In the genomic region with DNA sequence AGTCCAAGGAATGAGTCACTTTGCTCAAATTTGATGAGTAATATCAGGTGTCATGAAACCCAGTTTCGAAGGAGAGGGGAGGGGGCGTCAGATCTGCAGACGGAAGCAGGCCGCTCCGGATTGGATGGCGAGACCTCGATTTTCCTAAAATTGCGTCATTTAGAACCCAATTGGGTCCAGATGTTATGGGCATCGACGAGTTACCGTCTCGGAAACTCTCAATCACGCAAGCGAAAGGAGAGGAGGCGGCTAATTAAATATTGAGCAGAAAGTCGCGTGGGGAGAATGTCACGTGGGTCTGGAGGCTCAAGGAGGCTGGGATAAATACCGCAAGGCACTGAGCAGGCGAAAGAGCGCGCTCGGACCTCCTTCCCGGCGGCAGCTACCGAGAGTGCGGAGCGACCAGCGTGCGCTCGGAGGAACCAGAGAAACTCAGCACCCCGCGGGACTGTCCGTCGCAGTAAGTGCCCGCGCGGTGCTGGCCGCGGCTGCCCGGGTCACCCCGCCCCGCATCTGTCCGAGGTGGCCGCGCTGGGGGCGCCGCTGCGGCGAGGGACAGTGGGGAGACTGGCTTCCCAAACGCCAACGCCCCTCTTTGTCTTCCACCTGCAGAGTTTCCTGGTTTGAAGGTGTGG, we compare ENCODE assay signal across 13 cellular contexts. TPM values are rescaled to one million over a fixed set of nuclear protein-coding genes. Genes with fewer than 3 reads are reported as not detected.
DNase-seq lines count a peak whose midpoint lies in the region; ATAC-seq, FAIRE-seq and TF ChIP-seq lines count a peak whose summit lies in the region.
"Had no signal": no experiment of that assay in that cellular context is flagged by ENCODE, and none has a peak within 500 bp of the region (broad histone marks: within the 10 kb centered on the region; RNA-seq: fewer than 3 reads in every experiment).

A gene with protein sequence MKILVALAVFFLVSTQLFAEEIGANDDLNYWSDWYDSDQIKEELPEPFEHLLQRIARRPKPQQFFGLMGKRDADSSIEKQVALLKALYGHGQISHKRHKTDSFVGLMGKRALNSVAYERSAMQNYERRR (plus strand): TSS at position 351 of the 635 bp plus-strand sequence. CDS start 527 bp downstream, outside the sequence.

- intact Hi-C loops in K562 (cut with micrococcal nuclease) = no loop called here

- H3K4me2 ChIP-seq in K562 (ENCODE audit: insufficient read depth, low read length) (peak within 1 kb of the TSS; percentile 38; the same call in 1 of the 2 replicates), keratinocyte (ENCODE audit: control insufficient read depth, extremely low read depth, insufficient read depth, low read depth, low read length) (peak within 1 kb of the TSS; percentile 41), skeletal muscle satellite cell (ENCODE audit: low read length) (peak within 1 kb of the TSS; percentile 65)

- CTCF ChIA-PET in K562 (lab: Yijun Ruan, JAX; ENCODE audit: low intra/inter-chr PET ratio) = no interaction called here

- in situ Hi-C loops in K562 (cut with MboI) = no loop called here

- H4K20me1 ChIP-seq in K562 (replicated peaks; ENCODE audit: control insufficient read depth, insufficient read depth, low read length) (no peaks in the 10 kb centered on the region), keratinocyte (ENCODE audit: control insufficient read depth, extremely low read depth, insufficient read depth, low read length) (no peaks in the 10 kb centered on the region)

- H3K4me1 ChIP-seq in K562 (replicated peaks in 1 of 2; ENCODE audit: control insufficient read depth in 2 of 2, insufficient read depth in 2 of 2, low read length in 2 of 2) (peaks cover 0 to 14% of the 10 kb centered on the region in 2 experiments; a peak in 2 of 5 replicates), keratinocyte (ENCODE audit: control insufficient read depth, extremely low read depth, insufficient read depth, low read length) (no peaks in the 10 kb centered on the region), skeletal muscle satellite cell (ENCODE audit: control insufficient read depth, insufficient read depth, low read length) (peaks cover 3% of the 10 kb centered on the region)

- ATAC-seq in K562 (peak; percentile 69), GM19467 (IDR thresholded peaks at IDR 0.05; ENCODE audit: unreplicated experiment) (no peak)

- H3K27me3 ChIP-seq in K562 (ENCODE audit: control insufficient read depth in 2 of 2, insufficient read depth in 2 of 2, low read length in 2 of 2) (peaks cover 33 to 37% of the 10 kb centered on the region in 2 experiments), keratinocyte (ENCODE audit: control insufficient read depth, extremely low read depth, insufficient read depth, low read length) (peaks cover 41% of the 10 kb centered on the region), skeletal muscle satellite cell (ENCODE audit: control insufficient read depth, insufficient read depth, low read length) (peaks cover 51% of the 10 kb centered on the region)

- POLR2A ChIA-PET in K562 (lab: Yijun Ruan, JAX) = no interaction called here

- dilution Hi-C loops in keratinocyte (cut with MboI; ENCODE audit: extremely low pct_ligation_motif_present, low sequenced_read_pairs) = no loop called here

- TF ChIP-seq EP300 in K562 (IDR thresholded peaks at IDR 0.05; ENCODE audit: low read length) = no peak

- WGBS in K562 (ENCODE audit: insufficient coverage, low coverage, missing lambda C conversion rate) = 11% methylated on average over 49 of the region's 52 CpGs

- no peaks in the 10 kb centered on the region for H3K36me3 ChIP-seq in K562 (ENCODE audit: control insufficient read depth, insufficient read depth, low read length)
- H3K36me3 ChIP-seq in keratinocyte (ENCODE audit: control insufficient read depth in 2 of 2, extremely low read depth in 1 of 2, insufficient read depth in 2 of 2, low read length in 2 of 2) = no peaks in the 10 kb centered on the region
- H3K36me3 ChIP-seq in skeletal muscle satellite cell (ENCODE audit: insufficient read depth, low read length) = no peaks in the 10 kb centered on the region

- H3K9me1 ChIP-seq in K562 (ENCODE audit: control insufficient read depth, insufficient read depth, low read length) (no peaks in the 10 kb centered on the region), keratinocyte (ENCODE audit: control insufficient read depth, extremely low read depth, insufficient read depth, low read length) (no peaks in the 10 kb centered on the region)

- H3K9ac ChIP-seq in K562 (ENCODE audit: insufficient read depth in 1 of 2, low read depth in 2 of 2, low read length in 2 of 2) (no peak within 1 kb of the TSS), keratinocyte (ENCODE audit: control insufficient read depth, extremely low read depth, insufficient read depth, low read length) (no peak within 1 kb of the TSS), skeletal muscle satellite cell (ENCODE audit: low read depth, low read length) (no peak within 1 kb of the TSS)

- DNase-seq in DMS53 (lab: John Stamatoyannopoulos, UW) (peak; percentile 41), DMS53 treated with DMSO at 0.1 percent for 48 hours (lab: John Stamatoyannopoulos, UW; ENCODE audit: unreplicated experiment) (no peak), K562 (ENCODE audit: extremely low read depth in 1 of 4, low spot score in 3 of 4) (no peak), keratinocyte (ENCODE audit: low read depth, low spot score) (no peak), T-helper 9 cell (no peak), GDM1 (lab: John Stamatoyannopoulos, UW) (no peak)

- no TSS peak for BruUV-seq in K562 (replicated peaks; lab: Mats Ljungman, UMichigan)

- H3K4me3 ChIP-seq in K562 = no peak within 1 kb of the TSS
- no peak within 1 kb of the TSS for H3K4me3 ChIP-seq in keratinocyte (ENCODE audit: control insufficient read depth in 2 of 3, extremely low read depth in 1 of 3, insufficient read depth in 2 of 3, low read depth in 1 of 3, low read length in 3 of 3)
- peak within 1 kb of the TSS; percentile 41 for H3K4me3 ChIP-seq in skeletal muscle satellite cell (ENCODE audit: low read length)
- H3K4me3 ChIP-seq: skin epidermis had no signal

- H2AFZ ChIP-seq in K562 (ENCODE audit: low read depth, low read length) = no peak within 1 kb of the TSS
- H2AFZ ChIP-seq in keratinocyte (ENCODE audit: control insufficient read depth, low read length) = no peak within 1 kb of the TSS

- no peak for FAIRE-seq in K562 (lab: Jason Lieb, UNC)
- FAIRE-seq in keratinocyte (lab: Jason Lieb, UNC) = no peak
- FAIRE-seq: GM18507, TTC549 had no signal

- TF ChIP-seq RAD21 in K562 (CRISPR knock-in tag; conservative IDR thresholded peaks at IDR 0.05 in 1 of 2, IDR thresholded peaks at IDR 0.05 in 1 of 2) = no peak

- H3K79me2 ChIP-seq in K562 (ENCODE audit: control insufficient read depth, insufficient read depth, low read length) (no peaks in the 10 kb centered on the region), keratinocyte (ENCODE audit: control insufficient read depth, insufficient read depth, low read length) (no peaks in the 10 kb centered on the region)

- H3K9me3 ChIP-seq in K562 (replicated peaks; ENCODE audit: control insufficient read depth, insufficient read depth, low read depth, low read length) (no peaks in the 10 kb centered on the region), keratinocyte (ENCODE audit: control insufficient read depth, low read depth, low read length) (no peaks in the 10 kb centered on the region), skeletal muscle satellite cell (replicated peaks; ENCODE audit: low read length) (no peaks in the 10 kb centered on the region)

- TF ChIP-seq CTCF in K562 (IDR thresholded peaks at IDR 0.05 in 2 of 3, conservative IDR thresholded peaks at IDR 0.05 in 1 of 3; ENCODE audit: insufficient read depth in 2 of 3, low read depth in 1 of 3, low read length in 3 of 3) (no peak), keratinocyte (optimal IDR thresholded peaks at IDR 0.05 in 1 of 3, IDR thresholded peaks at IDR 0.05 in 1 of 3, conservative IDR thresholded peaks at IDR 0.05 in 1 of 3; ENCODE audit: extremely low read depth in 1 of 3, insufficient read depth in 2 of 3, low read length in 3 of 3) (no peak)

- no peak within 1 kb of the TSS for H3K27ac ChIP-seq in K562 (ENCODE audit: extremely low read depth, low read depth, low read length)
- H3K27ac ChIP-seq in keratinocyte (ENCODE audit: control insufficient read depth, insufficient read depth, low read length) = no peak within 1 kb of the TSS
- H3K27ac ChIP-seq: 22Rv1, skin epidermis had no signal

- TF ChIP-seq POLR2A in K562 (conservative IDR thresholded peaks at IDR 0.05) = no peak

TF ChIP-seq in K562, 482 proteins besides CTCF, POLR2A, EP300 and RAD21 (continues in another document):
- no peak for TF ChIP-seq HNRNPUL1 (IDR thresholded peaks at IDR 0.05; ENCODE audit: low read length)

RNA-seq across cellular contexts. Expression of the gene that starts here (rescaled TPM):
- 0.88 TPM in 1 of 2 replicates, not detected in the other for total RNA-seq in K562 (2011; cell fraction: chromatin; rRNA removed; ENCODE audit: low replicate concordance)
- not detected in 2 replicates for total RNA-seq in K562 (2011; cell fraction: nucleolus; rRNA removed)
- 1.2 TPM in 1 of 2 replicates, not detected in the other for total RNA-seq in K562 (2011; cell fraction: nucleoplasm; rRNA removed)
- not detected in 2 replicates for total RNA-seq in K562 (2014; rRNA removed)
- total RNA-seq in K562 (2014; rRNA removed; fragmentation: Illumina TruSeq; extraction: Trizol) = not detected in 2 replicates
- total RNA-seq in K562 (2015; rRNA removed; fragmentation: Illumina TruSeq; extraction: Trizol) = not detected in 2 replicates
- total RNA-seq in K562 (2021) = not detected in 2 replicates
- polyA plus RNA-seq in K562 (2011; rRNA removed) = not detected in 2 replicates
- polyA plus RNA-seq in K562 (2011; cell fraction: cytosol; rRNA removed) = not detected in 2 replicates
- not detected in 2 replicates for polyA plus RNA-seq in K562 (2011; cell fraction: nucleus; rRNA removed)
- polyA plus RNA-seq in K562 (2012) = 0.08 and 2.5 TPM in 2 replicates
- polyA plus RNA-seq in K562 (2014; fragmentation: Illumina TruSeq; extraction: Trizol) = not detected in 2 replicates
- polyA plus RNA-seq in K562 (2014; fragmentation: Nextera tagmentation; extraction: Ambion mirVana) = under 1 TPM in 1 of 2 experiments, not detected in 1; 0.06 TPM
- polyA plus RNA-seq in K562 (2014; rRNA removed) = 0.09 and 0.12 TPM in 2 replicates
- polyA minus RNA-seq in K562 (2011; rRNA and poly(A)+ RNA removed) = not detected in 2 replicates
- polyA minus RNA-seq in K562 (2011; cell fraction: cytosol; rRNA and poly(A)+ RNA removed) = not detected in 2 replicates
- not detected in 2 replicates for polyA minus RNA-seq in K562 (2011; cell fraction: nucleus; rRNA and poly(A)+ RNA removed)
- not detected in 3 replicates for polyA plus RNA-seq in keratinocyte
- 1.2 TPM for polyA plus RNA-seq in keratinocyte (2011; ENCODE audit: low read depth)
- not detected in 2 replicates for polyA plus RNA-seq in keratinocyte (2011; cell fraction: cytosol; rRNA removed)
- polyA plus RNA-seq in keratinocyte (2011; cell fraction: nucleus; rRNA removed) = not detected in 2 replicates
- 0.35 TPM in 1 of 2 replicates, not detected in the other for polyA plus RNA-seq in keratinocyte (2012; ENCODE audit: low replicate concordance)
- polyA minus RNA-seq in keratinocyte = not detected in 3 replicates
- polyA minus RNA-seq in keratinocyte (2011; cell fraction: cytosol; rRNA and poly(A)+ RNA removed) = not detected
- not detected in 2 replicates for polyA minus RNA-seq in keratinocyte (2011; cell fraction: nucleus; rRNA and poly(A)+ RNA removed)
- 0.51 TPM in 1 of 2 replicates, not detected in the other for total RNA-seq in skeletal muscle satellite cell (2012; rRNA removed)
- total RNA-seq: dermis microvascular lymphatic vessel endothelial cell had no signal
